8 cellular contexts compared by ENCODE assay signal in the genomic region with DNA sequence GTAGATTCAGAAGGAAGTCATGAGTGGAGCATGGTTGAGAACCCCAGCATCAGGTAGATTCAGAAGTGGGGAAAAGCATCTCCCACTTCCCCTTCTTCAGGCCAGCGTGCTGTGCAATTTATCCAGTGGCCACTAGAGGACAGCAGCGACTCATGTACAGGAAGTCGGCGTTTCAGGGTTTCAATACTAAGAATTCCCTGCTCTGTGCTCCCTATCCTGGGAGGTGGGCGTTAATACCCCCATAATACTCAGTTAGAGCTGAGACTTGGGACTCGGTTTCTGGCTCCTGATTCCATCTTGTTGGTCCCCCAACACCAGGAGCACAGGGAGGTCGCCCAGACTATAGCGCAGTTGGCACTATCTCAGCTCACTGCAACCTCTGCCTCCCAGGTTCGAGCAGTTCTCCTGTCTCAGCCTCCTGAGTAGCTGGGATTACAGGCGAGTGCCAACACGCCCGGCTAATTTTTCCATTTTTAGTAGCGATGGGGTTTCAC.
DNase-seq lines count a peak whose midpoint lies in the region; FAIRE-seq and TF ChIP-seq lines count a peak whose summit lies in the region.

No MANE protein-coding gene starts in this region.

- H3K36me3 ChIP-seq in uterus, result no peaks in the 10 kb centered on the region

- no peaks in the 10 kb centered on the region for H3K4me1 ChIP-seq in uterus

- no peak for DNase-seq in GM12891 (ENCODE audit: insufficient read length, low spot score)
- DNase-seq in KG1 (lab: John Stamatoyannopoulos, UW), result peak; percentile 20
- DNase-seq in SHP77 treated with DMSO at 0.1 percent for 48 hours (lab: John Stamatoyannopoulos, UW), result peak; percentile 23
- DNase-seq in activated effector memory CD4-positive, alpha-beta T cell treated with Interleukin-2 at 50 U/mL for 16 hours, result peak; percentile 56
- peak; percentile 18 for DNase-seq in glomerular endothelial cell (ENCODE audit: extremely low read depth, low read depth, low spot score)
- peak; percentile 59 for DNase-seq in progenitor cell of endocrine pancreas (ENCODE audit: low spot score, unreplicated experiment)
- DNase-seq in uterus, result peak; percentile 71 to 74

- intact Hi-C loops in uterus (cut with DNase I; ENCODE audit: low total_unique reads), result no loop called here

- no peaks in the 10 kb centered on the region for H3K9me3 ChIP-seq in uterus

- no peaks in the 10 kb centered on the region for H3K27me3 ChIP-seq in uterus

- peak; percentile 92 for FAIRE-seq in GM12891 (lab: Jason Lieb, UNC)

- H3K4me1 Mint-ChIP-seq in progenitor cell of endocrine pancreas (ENCODE audit: low read depth), result no peaks in the 10 kb centered on the region

- peaks cover 10% of the 10 kb centered on the region for H3K9me3 Mint-ChIP-seq in progenitor cell of endocrine pancreas (ENCODE audit: low read depth)

- TF ChIP-seq CTCF in 22Rv1 (IDR thresholded peaks at IDR 0.05) (peak; percentile 99), progenitor cell of endocrine pancreas (IDR thresholded peaks at IDR 0.05; ENCODE audit: unreplicated experiment) (peak; percentile 91), uterus (IDR thresholded peaks at IDR 0.05) (peak; percentile 92 to 98 (median 94))

- H3K27me3 Mint-ChIP-seq in progenitor cell of endocrine pancreas, result peaks cover 3% of the 10 kb centered on the region

- H3K27ac ChIP-seq in 22Rv1 (no peak overlapping the region), uterus (no peak overlapping the region)

- TF ChIP-seq POLR2A in GM12891 (IDR thresholded peaks at IDR 0.05; ENCODE audit: low read depth, low read length), result no peak
- no peak for TF ChIP-seq POLR2A in uterus (IDR thresholded peaks at IDR 0.05)

- H3K4me3 ChIP-seq in uterus, result no peak overlapping the region

- H3K36me3 Mint-ChIP-seq in progenitor cell of endocrine pancreas (ENCODE audit: insufficient read depth), result no peaks in the 10 kb centered on the region

- no peak overlapping the region for H3K4me3 Mint-ChIP-seq in progenitor cell of endocrine pancreas (ENCODE audit: low read depth)

- H3K27ac Mint-ChIP-seq in progenitor cell of endocrine pancreas, result no peak overlapping the region

TF ChIP-seq in GM12891, 5 proteins besides CTCF, POLR2A, EP300 and RAD21:
- TF ChIP-seq PAX5 (IDR thresholded peaks at IDR 0.05; ENCODE audit: insufficient read depth, low read length, severe bottlenecking), result no peak
- TF ChIP-seq POU2F2 (IDR thresholded peaks at IDR 0.05; ENCODE audit: low read depth, low read length), result peak; percentile 47; the same call in 1 of the 2 replicates
- TF ChIP-seq TAF1 (IDR thresholded peaks at IDR 0.05; ENCODE audit: low read depth, low read length), result no peak
- TF ChIP-seq POLR2AphosphoS5 (IDR thresholded peaks at IDR 0.05; ENCODE audit: low read depth, low read length), result no peak
- TF ChIP-seq SPI1 (IDR thresholded peaks at IDR 0.05; ENCODE audit: low read depth, low read length), result peak; percentile 96
